Comparison of ENCODE assay signal across 24 cellular contexts in the genomic region with DNA sequence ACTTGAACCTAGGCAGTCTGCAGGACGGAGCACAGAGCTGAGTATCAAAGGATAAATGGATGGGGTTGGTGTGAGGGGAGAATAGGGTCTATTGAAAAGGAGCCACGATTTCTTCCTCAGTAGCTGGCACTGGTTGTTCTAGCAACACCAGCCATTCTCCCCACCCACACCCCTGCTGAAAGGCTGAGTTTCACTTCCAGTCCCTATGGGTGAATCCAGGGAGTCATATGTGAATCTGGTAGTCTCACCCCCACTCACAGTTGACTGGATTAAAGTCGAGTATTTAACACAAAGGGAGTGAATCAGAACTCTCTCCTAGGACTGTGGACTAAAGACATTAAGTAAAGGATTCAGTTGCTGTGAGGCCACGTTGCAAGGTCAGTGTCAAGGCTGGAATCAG. TPM values are rescaled to one million over a fixed set of nuclear protein-coding genes. Genes with fewer than 3 reads are reported as not detected.
"Had no signal": no experiment of that assay in that cellular context is flagged by ENCODE, and none has a peak within 500 bp of the region (broad histone marks: within the 10 kb centered on the region; RNA-seq: fewer than 3 reads in every experiment).

No MANE protein-coding gene starts in this region.

- DNase-seq: IMR-90, Karpas-422, KG1, MG63, NCI-H1092, NCI-H1105 treated with DMSO at 0.1 percent for 48 hours, NCI-H1417 treated with DMSO at 0.1 percent for 48 hours, NCI-H146, NCI-H1694 treated with DMSO at 0.1 percent for 48 hours, NCI-H1930, NCI-H2081, NCI-H2171, NCI-H226, NCI-H446, NCI-H510A, NCI-H524 treated with DMSO at 0.1 percent for 48 hours, NCI-H69, NCI-H774, OCI-M1, PC-9, Peyer's patch, SHP77 treated with DMSO at 0.1 percent for 48 hours, SJCRH30 had no signal

RNA-seq across cellular contexts. Expression of a gene that starts 49.8 kb away (rescaled TPM):
- total RNA-seq: Right ventricle myocardium inferior had no signal
